14 cellular contexts compared by ENCODE assay signal in the genomic region with DNA sequence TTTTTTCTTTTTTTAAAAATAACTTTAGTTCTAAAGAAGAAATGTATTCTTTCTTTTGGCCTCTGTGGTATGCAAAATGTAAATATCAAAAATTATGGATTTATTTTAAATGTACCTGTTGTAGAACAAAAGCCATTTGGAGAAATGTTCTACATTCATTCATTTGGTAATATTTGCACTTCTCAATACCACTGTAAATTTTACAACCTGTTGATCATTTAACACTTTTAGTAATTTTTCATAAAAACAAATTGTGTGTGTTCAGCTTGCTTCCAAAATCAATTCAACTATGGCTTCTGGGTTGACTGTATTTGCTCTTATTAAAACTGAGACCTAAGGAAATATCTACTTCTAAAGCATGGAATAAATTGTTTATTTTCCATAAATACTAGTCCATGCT. TPM values are rescaled to one million over a fixed set of nuclear protein-coding genes. Genes with fewer than 3 reads are reported as not detected.
DNase-seq lines count a peak whose midpoint lies in the region; TF ChIP-seq lines count a peak whose summit lies in the region.
"Had no signal": no experiment of that assay in that cellular context is flagged by ENCODE, and none has a peak within 500 bp of the region (broad histone marks: within the 10 kb centered on the region; RNA-seq: fewer than 3 reads in every experiment).

No MANE protein-coding gene starts in this region.

- no peak for DNase-seq in activated T-helper 1 cell treated with anti-CD3 and anti-CD28 coated beads, Interleukin-12 subunit alpha, Interleukin-12 subunit beta, Interleukin-2, Interleukin-4 antibody, amounts not matched to agents 30 ng/mL and 10 ng/mL and 1 ng/mL, durations not matched to agents 14 hours and 24 hours and 36 hours (ENCODE audit: low spot score)
- no peak for DNase-seq in nephron progenitor cell
- no peak for DNase-seq in stimulated activated CD4-positive, alpha-beta T cell treated with anti-CD3 and anti-CD28 coated beads, Interleukin-4, amount 100 ng/mL, for 24 hours
- no peak for DNase-seq in activated T-cell treated with anti-CD3 and anti-CD28 coated beads, Interleukin-2, amount 50 U/mL, for 24 hours
- DNase-seq in NOMO-1 (lab: John Stamatoyannopoulos, UW; ENCODE audit: unreplicated experiment in 2 of 2), result no peak
- DNase-seq: activated naive CD8-positive, alpha-beta T cell treated with anti-CD3 and anti-CD28 coated beads for 36 hours; CD4-positive, alpha-beta memory T cell; HCEC 1CT; head of caudate nucleus; naive thymus-derived CD4-positive, alpha-beta T cell; SIG-M5; stimulated activated naive CD4-positive, alpha-beta T cell treated with Interleukin-2 at 50 U/mL for 16 hours had no signal

- H3K4me1 Mint-ChIP-seq in IgD-negative memory B cell (peaks cover 16 to 34% (median 23%) of the 10 kb centered on the region in 3 donors), nephron progenitor cell (peaks cover 31% of the 10 kb centered on the region)
- H3K4me1 Mint-ChIP-seq in activated T-helper 1 cell treated with anti-CD3 and anti-CD28 coated beads, Interleukin-12 subunit alpha, Interleukin-12 subunit beta, Interleukin-2, Interleukin-4 antibody, amounts not matched to agents 30 ng/mL and 10 ng/mL and 1 ng/mL, durations not matched to agents 14 hours and 24 hours and 36 hours (ENCODE audit: low read depth), result peaks cover 47% of the 10 kb centered on the region
- peaks cover 40% of the 10 kb centered on the region for H3K4me1 Mint-ChIP-seq in activated T-cell treated with anti-CD3 and anti-CD28 coated beads, Interleukin-2, amount 50 U/mL, for 24 hours (ENCODE audit: low read depth)

- H3K4me3 Mint-ChIP-seq in IgD-negative memory B cell (peak overlapping the region in 3 of 4 donors; percentile 12 to 92 (median 86)), nephron progenitor cell (peak overlapping the region; percentile 93)
- peak overlapping the region; percentile 77 for H3K4me3 Mint-ChIP-seq in activated T-helper 1 cell treated with anti-CD3 and anti-CD28 coated beads, Interleukin-12 subunit alpha, Interleukin-12 subunit beta, Interleukin-2, Interleukin-4 antibody, amounts not matched to agents 30 ng/mL and 10 ng/mL and 1 ng/mL, durations not matched to agents 14 hours and 24 hours and 36 hours
- H3K4me3 Mint-ChIP-seq in activated T-cell treated with anti-CD3 and anti-CD28 coated beads, Interleukin-2, amount 50 U/mL, for 24 hours, result no peak overlapping the region

- no peak for TF ChIP-seq CTCF in nephron progenitor cell (IDR thresholded peaks at IDR 0.05)

- peak overlapping the region; percentile 76; the same call in 1 of the 2 replicates for H3K4me3 ChIP-seq in GM08714 (ENCODE audit: low read length)

- H3K27me3 Mint-ChIP-seq in IgD-negative memory B cell (peaks cover 62% of the 10 kb centered on the region), nephron progenitor cell (ENCODE audit: low read depth, poor library complexity) (no peaks in the 10 kb centered on the region)
- peaks cover 62% of the 10 kb centered on the region for H3K27me3 Mint-ChIP-seq in activated T-helper 1 cell treated with anti-CD3 and anti-CD28 coated beads, Interleukin-12 subunit alpha, Interleukin-12 subunit beta, Interleukin-2, Interleukin-4 antibody, amounts not matched to agents 30 ng/mL and 10 ng/mL and 1 ng/mL, durations not matched to agents 14 hours and 24 hours and 36 hours (ENCODE audit: insufficient read depth)
- H3K27me3 Mint-ChIP-seq in activated T-cell treated with anti-CD3 and anti-CD28 coated beads, Interleukin-2, amount 50 U/mL, for 24 hours, result peaks cover 73% of the 10 kb centered on the region

- H3K27ac Mint-ChIP-seq in IgD-negative memory B cell (peak overlapping the region in 2 of 3 donors; percentile 95 to 96), nephron progenitor cell (peak overlapping the region; percentile 99)
- no peak overlapping the region for H3K27ac Mint-ChIP-seq in activated T-helper 1 cell treated with anti-CD3 and anti-CD28 coated beads, Interleukin-12 subunit alpha, Interleukin-12 subunit beta, Interleukin-2, Interleukin-4 antibody, amounts not matched to agents 30 ng/mL and 10 ng/mL and 1 ng/mL, durations not matched to agents 14 hours and 24 hours and 36 hours
- H3K27ac Mint-ChIP-seq in activated T-cell treated with anti-CD3 and anti-CD28 coated beads, Interleukin-2, amount 50 U/mL, for 24 hours, result no peak overlapping the region
- H3K27ac Mint-ChIP-seq: activated naive CD8-positive, alpha-beta T cell treated with anti-CD3 and anti-CD28 coated beads for 36 hours had no signal

- peaks cover 0 to 6% (median 1%) of the 10 kb centered on the region in 3 donors for H3K9me3 Mint-ChIP-seq in IgD-negative memory B cell
- no peaks in the 10 kb centered on the region for H3K9me3 Mint-ChIP-seq in activated T-helper 1 cell treated with anti-CD3 and anti-CD28 coated beads, Interleukin-12 subunit alpha, Interleukin-12 subunit beta, Interleukin-2, Interleukin-4 antibody, amounts not matched to agents 30 ng/mL and 10 ng/mL and 1 ng/mL, durations not matched to agents 14 hours and 24 hours and 36 hours
- H3K9me3 Mint-ChIP-seq in nephron progenitor cell, result no peaks in the 10 kb centered on the region
- H3K9me3 Mint-ChIP-seq in activated T-cell treated with anti-CD3 and anti-CD28 coated beads, Interleukin-2, amount 50 U/mL, for 24 hours, result no peaks in the 10 kb centered on the region
- H3K9me3 Mint-ChIP-seq: activated naive CD8-positive, alpha-beta T cell treated with anti-CD3 and anti-CD28 coated beads for 36 hours had no signal

- peaks cover 2% of the 10 kb centered on the region for H3K36me3 Mint-ChIP-seq in IgD-negative memory B cell
- H3K36me3 Mint-ChIP-seq in activated T-helper 1 cell treated with anti-CD3 and anti-CD28 coated beads, Interleukin-12 subunit alpha, Interleukin-12 subunit beta, Interleukin-2, Interleukin-4 antibody, amounts not matched to agents 30 ng/mL and 10 ng/mL and 1 ng/mL, durations not matched to agents 14 hours and 24 hours and 36 hours (ENCODE audit: low read depth), result peaks cover 3% of the 10 kb centered on the region
- H3K36me3 Mint-ChIP-seq in nephron progenitor cell (ENCODE audit: low read depth), result no peaks in the 10 kb centered on the region
- H3K36me3 Mint-ChIP-seq in activated T-cell treated with anti-CD3 and anti-CD28 coated beads, Interleukin-2, amount 50 U/mL, for 24 hours (ENCODE audit: low read depth), result no peaks in the 10 kb centered on the region

- intact Hi-C loops in activated T-helper 1 cell treated with anti-CD3 and anti-CD28 coated beads, Interleukin-12 subunit alpha, Interleukin-12 subunit beta, Interleukin-2, Interleukin-4 antibody, amounts not matched to agents 30 ng/mL and 10 ng/mL and 1 ng/mL, durations not matched to agents 14 hours and 24 hours and 36 hours (cut with micrococcal nuclease), result loop anchor here (5.0 to 10.0 kb wide), 2 partner anchors 460 to 648 kb away; a partner anchor contains a TSS

RNA-seq across cellular contexts. Expression of a gene that starts 2.3 kb away (rescaled TPM):
- 5.4 TPM for polyA plus RNA-seq in IgD-negative memory B cell
- total RNA-seq in activated T-helper 1 cell treated with anti-CD3 and anti-CD28 coated beads, Interleukin-12 subunit alpha, Interleukin-12 subunit beta, Interleukin-2, Interleukin-4 antibody, amounts not matched to agents 30 ng/mL and 10 ng/mL and 1 ng/mL, durations not matched to agents 14 hours and 24 hours and 36 hours, result 2.5 and 2.7 TPM in 2 replicates
- total RNA-seq: CD4-positive, alpha-beta memory T cell had no signal
- polyA plus RNA-seq: CD4-positive, alpha-beta memory T cell had no signal

RNA-seq across cellular contexts. Expression of a gene that starts 59.2 kb away (rescaled TPM):
- polyA plus RNA-seq in IgD-negative memory B cell, result 44.0 TPM
- 98.6 and 103 TPM in 2 replicates for total RNA-seq in activated T-helper 1 cell treated with anti-CD3 and anti-CD28 coated beads, Interleukin-12 subunit alpha, Interleukin-12 subunit beta, Interleukin-2, Interleukin-4 antibody, amounts not matched to agents 30 ng/mL and 10 ng/mL and 1 ng/mL, durations not matched to agents 14 hours and 24 hours and 36 hours

Comparison
In these comparisons a context has a peak if more than half of its experiments do, and no peak if none do; other contexts are left out.
1. H3K27ac Mint-ChIP-seq: peak in IgD-negative memory B cell (2 of 3) and nephron progenitor cell (single experiment); none in activated T-helper 1 cell treated with anti-CD3 and anti-CD28 coated beads, Interleukin-12 subunit alpha, Interleukin-12 subunit beta, Interleukin-2, Interleukin-4 antibody, amounts not matched to agents 30 ng/mL and 10 ng/mL and 1 ng/mL, durations not matched to agents 14 hours and 24 hours and 36 hours (single experiment) and activated T-cell treated with anti-CD3 and anti-CD28 coated beads, Interleukin-2, amount 50 U/mL, for 24 hours (single experiment).